Comparison of ENCODE assay signal across 8 cellular contexts in the genomic region with DNA sequence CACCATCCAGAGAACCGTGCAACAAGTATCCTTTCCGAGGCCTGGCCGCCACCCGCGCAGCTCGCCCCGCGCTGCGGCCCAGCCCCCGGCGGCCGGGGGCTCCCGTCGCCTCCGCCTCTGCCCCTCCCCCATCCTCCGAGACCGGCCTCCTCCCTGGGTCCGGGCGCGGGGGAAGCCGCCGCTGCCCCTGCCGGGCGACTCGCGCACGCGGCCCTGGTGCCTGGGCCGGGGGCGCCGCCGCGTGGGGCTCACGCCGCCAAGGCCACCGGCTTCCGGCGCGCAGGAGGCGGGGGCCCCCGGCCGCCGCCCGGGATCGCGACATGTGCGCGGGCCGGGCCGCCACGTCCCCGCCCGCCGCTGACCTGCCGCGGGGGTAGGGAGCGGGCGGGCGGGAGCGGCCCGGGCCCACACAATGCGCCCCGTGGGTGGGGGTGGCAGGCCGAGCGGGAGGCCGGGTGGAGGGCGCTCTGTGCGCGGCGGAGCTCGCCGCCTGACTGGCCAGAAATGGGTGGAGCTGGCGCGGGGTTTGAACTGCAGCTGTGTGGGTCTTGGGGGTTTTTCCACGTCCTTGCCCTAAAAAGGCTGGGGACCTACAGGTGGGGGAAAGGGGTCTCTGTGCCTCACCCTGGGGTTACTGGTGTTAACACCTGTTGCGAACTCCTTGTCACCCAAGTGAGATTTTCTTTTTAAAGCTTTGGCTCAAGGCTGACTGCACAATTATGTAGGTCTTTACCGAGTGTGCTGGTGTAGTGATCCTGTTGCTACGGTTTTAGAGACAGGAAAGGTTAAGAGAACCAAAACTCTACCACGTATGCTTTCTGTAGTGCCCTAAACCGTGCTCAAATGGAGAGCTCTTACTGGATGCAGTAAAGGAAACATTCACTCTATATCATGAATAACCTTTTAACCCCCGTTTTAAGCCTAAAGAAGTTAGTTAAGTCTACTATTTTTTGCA. TPM values are rescaled to one million over a fixed set of nuclear protein-coding genes. Genes with fewer than 3 reads are reported as not detected.
DNase-seq lines count a peak whose midpoint lies in the region; ATAC-seq and TF ChIP-seq lines count a peak whose summit lies in the region.

No MANE protein-coding gene starts in this region.

- ATAC-seq in activated CD8-positive, alpha-beta memory T cell treated with anti-CD3 and anti-CD28 coated beads, Interleukin-2, amount 10 ng/mL, durations not matched to agents 7 days and 5 days, result peak; percentile 60

- TF ChIP-seq CTCF in HFF-Myc (IDR thresholded peaks at IDR 0.05; ENCODE audit: low read depth, low read length, missing control alignments) (no peak), NB4 (IDR thresholded peaks at IDR 0.05; ENCODE audit: low read depth, low read length) (no peak), endodermal cell (conservative IDR thresholded peaks at IDR 0.05) (no peak)

- H3K27ac Mint-ChIP-seq in activated CD8-positive, alpha-beta memory T cell treated with anti-CD3 and anti-CD28 coated beads, Interleukin-2, amount 10 ng/mL, durations not matched to agents 7 days and 5 days, result peak overlapping the region; percentile 95
- H3K27ac Mint-ChIP-seq in endodermal cell, result peak overlapping the region; percentile 99

- H3K4me3 ChIP-seq in HFF-Myc (replicated peaks; ENCODE audit: low read depth, low read length) (peak overlapping the region; percentile 82), NB4 (ENCODE audit: low read depth, low read length) (peak overlapping the region; percentile 98), endodermal cell (ENCODE audit: low read length) (peak overlapping the region; percentile 92)

- H3K4me1 Mint-ChIP-seq in activated CD8-positive, alpha-beta memory T cell treated with anti-CD3 and anti-CD28 coated beads, Interleukin-2, amount 10 ng/mL, durations not matched to agents 7 days and 5 days, result peaks cover 48% of the 10 kb centered on the region
- H3K4me1 Mint-ChIP-seq in endodermal cell, result peaks cover 27% of the 10 kb centered on the region

- H3K9ac ChIP-seq in endodermal cell (ENCODE audit: extremely low read depth, low read length, poor library complexity, severe bottlenecking), result peak overlapping the region; percentile 95

- no peaks in the 10 kb centered on the region for H3K27me3 ChIP-seq in endodermal cell (ENCODE audit: control insufficient read depth, insufficient read depth, low read length, poor library complexity, severe bottlenecking)

- peak; percentile 14 for TF ChIP-seq POLR2A in NB4 (IDR thresholded peaks at IDR 0.05; ENCODE audit: extremely low read depth, insufficient read length)

- no peaks in the 10 kb centered on the region for H3K4me1 ChIP-seq in endodermal cell (ENCODE audit: control insufficient read depth, insufficient read depth, low read length)

- DNase-seq in NCI-H2081 (lab: John Stamatoyannopoulos, UW) (peak; percentile 11 to 49), NCI-H2081 treated with DMSO at 0.1 percent for 48 hours (lab: John Stamatoyannopoulos, UW) (no peak), HFF-Myc (ENCODE audit: extremely low read depth, low read depth) (no peak), NB4 (ENCODE audit: low read depth) (peak; percentile 67), endodermal cell (peak; percentile 69), mucosa of gallbladder (ENCODE audit: low spot score) (peak; percentile 45)
- peak; percentile 64 for DNase-seq in activated CD8-positive, alpha-beta memory T cell treated with anti-CD3 and anti-CD28 coated beads, Interleukin-2, amount 10 ng/mL, durations not matched to agents 7 days and 5 days
- peak; percentile 23 for DNase-seq in stimulated activated CD8-positive, alpha-beta memory T cell treated with anti-CD3 and anti-CD28 coated beads, Interleukin-4, amount 100 ng/mL, for 24 hours (ENCODE audit: low read depth)

- no peaks in the 10 kb centered on the region for H3K27me3 Mint-ChIP-seq in activated CD8-positive, alpha-beta memory T cell treated with anti-CD3 and anti-CD28 coated beads, Interleukin-2, amount 10 ng/mL, durations not matched to agents 7 days and 5 days
- no peaks in the 10 kb centered on the region for H3K27me3 Mint-ChIP-seq in endodermal cell (ENCODE audit: insufficient read depth)

- peak overlapping the region; percentile 97 for H3K27ac ChIP-seq in endodermal cell (ENCODE audit: low read depth, low read length)

- 0% methylated on average over 3 to 81 of the region's 81 CpGs for WGBS in endodermal cell (ENCODE audit: insufficient coverage in 1 of 2, insufficient read length in 1 of 2), 2 experiments

- peaks cover 30% of the 10 kb centered on the region for H3K36me3 ChIP-seq in endodermal cell (ENCODE audit: control insufficient read depth, insufficient read depth, low read length)

- H3K9me3 ChIP-seq in endodermal cell (ENCODE audit: control insufficient read depth, low read length), result no peaks in the 10 kb centered on the region

- no peaks in the 10 kb centered on the region for H3K9me3 Mint-ChIP-seq in activated CD8-positive, alpha-beta memory T cell treated with anti-CD3 and anti-CD28 coated beads, Interleukin-2, amount 10 ng/mL, durations not matched to agents 7 days and 5 days (ENCODE audit: low read depth)
- H3K9me3 Mint-ChIP-seq in endodermal cell, result no peaks in the 10 kb centered on the region

- CTCF ChIA-PET in activated CD8-positive, alpha-beta memory T cell treated with anti-CD3 and anti-CD28 coated beads, Interleukin-2, amount 10 ng/mL, durations not matched to agents 7 days and 5 days (lab: Charles Lee), result interaction anchor here (1.5 to 2.5 kb wide), 2 partner anchors 10 to 30 kb away, joined by 7 to 10 read pairs; no protein-coding TSS in a partner anchor

- peaks cover 21% of the 10 kb centered on the region for H3K36me3 Mint-ChIP-seq in activated CD8-positive, alpha-beta memory T cell treated with anti-CD3 and anti-CD28 coated beads, Interleukin-2, amount 10 ng/mL, durations not matched to agents 7 days and 5 days
- H3K36me3 Mint-ChIP-seq in endodermal cell (ENCODE audit: low read depth), result peaks cover 20% of the 10 kb centered on the region

- H3K4me3 Mint-ChIP-seq in activated CD8-positive, alpha-beta memory T cell treated with anti-CD3 and anti-CD28 coated beads, Interleukin-2, amount 10 ng/mL, durations not matched to agents 7 days and 5 days, result peak overlapping the region; percentile 97
- peak overlapping the region; percentile 99 for H3K4me3 Mint-ChIP-seq in endodermal cell

RNA-seq across cellular contexts. Expression of gene TNPO1, which starts 32.3 kb away (rescaled TPM):
- total RNA-seq in activated CD8-positive, alpha-beta memory T cell treated with anti-CD3 and anti-CD28 coated beads, Interleukin-2, amount 10 ng/mL, durations not matched to agents 7 days and 5 days, result 10 to 100 TPM; 87.8 to 89.6 TPM
- total RNA-seq in endodermal cell (100 to 1,000 TPM; 133 to 141 TPM), mucosa of gallbladder (99.6 TPM)
- polyA plus RNA-seq in endodermal cell (2013, experiment 1 of 2), result 144 TPM
- polyA plus RNA-seq in endodermal cell (2013, experiment 2 of 2), result 144 TPM

Comparison
In these comparisons a context has a peak if more than half of its experiments do, and no peak if none do; other contexts are left out.
1. DNase-seq: peak in NCI-H2081 (2 of 2), NB4 (single experiment), activated CD8-positive, alpha-beta memory T cell treated with anti-CD3 and anti-CD28 coated beads, Interleukin-2, amount 10 ng/mL, durations not matched to agents 7 days and 5 days (single experiment), endodermal cell (single experiment), mucosa of gallbladder (single experiment) and stimulated activated CD8-positive, alpha-beta memory T cell treated with anti-CD3 and anti-CD28 coated beads, Interleukin-4, amount 100 ng/mL, for 24 hours (single experiment); none in NCI-H2081 treated with DMSO at 0.1 percent for 48 hours (single experiment) and HFF-Myc (single experiment).
2. Peak in every context shown above with its lines, with median percentiles within 50 percentile points of each other: H3K4me3 ChIP-seq.